ENCODE assay signal across 24 cellular contexts in genomic region chr16:80407265-80407987, GRCh38.
DNase-seq lines count a peak whose midpoint lies in the region; FAIRE-seq and TF ChIP-seq lines count a peak whose summit lies in the region.
"Had no signal": no experiment of that assay in that cellular context is flagged by ENCODE, and none has a peak within 500 bp of the region (broad histone marks: within the 10 kb centered on the region; RNA-seq: fewer than 3 reads in every experiment).

No MANE protein-coding gene starts in this region.

- H3K4me3 ChIP-seq in GM23248, result no peak overlapping the region
- H3K4me3 ChIP-seq: A549, SK-N-MC had no signal

- peaks cover 31% of the 10 kb centered on the region for H3K4me1 Mint-ChIP-seq in nephron progenitor cell
- no peaks in the 10 kb centered on the region for H3K4me1 Mint-ChIP-seq in activated T-helper 2 cell treated with anti-CD3 and anti-CD28 coated beads, Interferon-gamma antibody, Interleukin-2, Interleukin-4, amounts not matched to agents 10 μg/mL and 5 μg/mL and 100 μg/mL, durations not matched to agents 14 hours and 24 hours and 36 hours (ENCODE audit: low read depth)

- no peaks in the 10 kb centered on the region for H3K36me3 ChIP-seq in GM23248 (ENCODE audit: low read depth)

- no peak overlapping the region for H3K27ac Mint-ChIP-seq in nephron progenitor cell
- H3K27ac Mint-ChIP-seq in activated T-helper 2 cell treated with anti-CD3 and anti-CD28 coated beads, Interferon-gamma antibody, Interleukin-2, Interleukin-4, amounts not matched to agents 10 μg/mL and 5 μg/mL and 100 μg/mL, durations not matched to agents 14 hours and 24 hours and 36 hours, result no peak overlapping the region
- H3K27ac Mint-ChIP-seq: CD4-positive, alpha-beta T cell had no signal

- peaks cover 4% of the 10 kb centered on the region; the same call in 1 of the 2 replicates for H3K27me3 ChIP-seq in GM23248 (replicated peaks; ENCODE audit: insufficient read depth)

- no peak overlapping the region for H3K9ac ChIP-seq in GM23248

- H3K4me3 Mint-ChIP-seq in nephron progenitor cell, result no peak overlapping the region
- no peak overlapping the region for H3K4me3 Mint-ChIP-seq in activated T-helper 2 cell treated with anti-CD3 and anti-CD28 coated beads, Interferon-gamma antibody, Interleukin-2, Interleukin-4, amounts not matched to agents 10 μg/mL and 5 μg/mL and 100 μg/mL, durations not matched to agents 14 hours and 24 hours and 36 hours (ENCODE audit: low read depth)
- H3K4me3 Mint-ChIP-seq: CD4-positive, alpha-beta T cell had no signal

- intact Hi-C loops in activated T-helper 2 cell treated with anti-CD3 and anti-CD28 coated beads, Interferon-gamma antibody, Interleukin-2, Interleukin-4, amounts not matched to agents 10 μg/mL and 5 μg/mL and 100 μg/mL, durations not matched to agents 14 hours and 24 hours and 36 hours (cut with micrococcal nuclease), result no loop called here

- H3K27ac ChIP-seq in GM23248, result no peak overlapping the region
- H3K27ac ChIP-seq: A549, SK-N-MC had no signal

- peak; percentile 92 for FAIRE-seq in RCC 7860 (lab: Jason Lieb, UNC)
- FAIRE-seq: A549, GM12892, GM18507, H1 had no signal

- H3K4me1 ChIP-seq in GM23248 (ENCODE audit: insufficient read depth), result no peaks in the 10 kb centered on the region
- H3K4me1 ChIP-seq: A549 had no signal

- peak; percentile 17 for DNase-seq in COLO668 (lab: John Stamatoyannopoulos, UW; ENCODE audit: unreplicated experiment)
- DNase-seq in RCC 7860 (ENCODE audit: low spot score), result peak; percentile 11
- DNase-seq in left kidney (ENCODE audit: low read depth, low spot score), result peak; percentile 92
- peak; percentile 10 for DNase-seq in nephron progenitor cell
- DNase-seq in activated T-cell treated with anti-CD3 and anti-CD28 coated beads, Interleukin-2, amount 50 U/mL, for 48 hours, result no peak
- no peak for DNase-seq in activated T-helper 2 cell treated with anti-CD3 and anti-CD28 coated beads, Interferon-gamma antibody, Interleukin-2, Interleukin-4, amounts not matched to agents 10 μg/mL and 5 μg/mL and 100 μg/mL, durations not matched to agents 14 hours and 24 hours and 36 hours (ENCODE audit: low spot score)
- no peak for DNase-seq in GM23248
- no peak for DNase-seq in activated effector memory CD4-positive, alpha-beta T cell treated with Interleukin-2 at 50 U/mL for 16 hours
- DNase-seq: Calu3; CD4-positive, alpha-beta T cell; DMS53; EL; KG1; MV-4-11; NCI-H1436 treated with DMSO at 0.1 percent for 48 hours; NCI-H2029; NCI-H345; NCI-H774; SHP77 had no signal

- H2AFZ ChIP-seq in GM23248, result no peak overlapping the region

- peaks cover 60% of the 10 kb centered on the region for H3K27me3 Mint-ChIP-seq in nephron progenitor cell (ENCODE audit: low read depth, poor library complexity)
- H3K27me3 Mint-ChIP-seq in activated T-helper 2 cell treated with anti-CD3 and anti-CD28 coated beads, Interferon-gamma antibody, Interleukin-2, Interleukin-4, amounts not matched to agents 10 μg/mL and 5 μg/mL and 100 μg/mL, durations not matched to agents 14 hours and 24 hours and 36 hours (ENCODE audit: low read depth), result peaks cover 5% of the 10 kb centered on the region

- H3K9me3 Mint-ChIP-seq in nephron progenitor cell, result peaks cover 6% of the 10 kb centered on the region
- no peaks in the 10 kb centered on the region for H3K9me3 Mint-ChIP-seq in activated T-helper 2 cell treated with anti-CD3 and anti-CD28 coated beads, Interferon-gamma antibody, Interleukin-2, Interleukin-4, amounts not matched to agents 10 μg/mL and 5 μg/mL and 100 μg/mL, durations not matched to agents 14 hours and 24 hours and 36 hours
- H3K9me3 Mint-ChIP-seq: CD4-positive, alpha-beta T cell had no signal

- no peaks in the 10 kb centered on the region for H3F3A ChIP-seq in GM23248 (ENCODE audit: insufficient read depth)

- in situ Hi-C loops in GM23248 (cut with MboI), result no loop called here

- no peaks in the 10 kb centered on the region for H4K20me1 ChIP-seq in GM23248 (ENCODE audit: insufficient read depth)

- no peaks in the 10 kb centered on the region for H3K9me3 ChIP-seq in GM23248 (ENCODE audit: low read depth)
- H3K9me3 ChIP-seq: A549 had no signal

- no peaks in the 10 kb centered on the region for H3K79me2 ChIP-seq in GM23248 (ENCODE audit: insufficient read depth)

- no peak overlapping the region for H3K4me2 ChIP-seq in GM23248 (ENCODE audit: unreplicated experiment)
- H3K4me2 ChIP-seq: A549 had no signal

- TF ChIP-seq CTCF in nephron progenitor cell (IDR thresholded peaks at IDR 0.05), result no peak

- no peaks in the 10 kb centered on the region for H3K36me3 Mint-ChIP-seq in nephron progenitor cell (ENCODE audit: low read depth)
- H3K36me3 Mint-ChIP-seq in activated T-helper 2 cell treated with anti-CD3 and anti-CD28 coated beads, Interferon-gamma antibody, Interleukin-2, Interleukin-4, amounts not matched to agents 10 μg/mL and 5 μg/mL and 100 μg/mL, durations not matched to agents 14 hours and 24 hours and 36 hours (ENCODE audit: low read depth), result no peaks in the 10 kb centered on the region

- 46 to 56% methylated on average over 3 of the region's 3 CpGs for WGBS in GM23248 (ENCODE audit: low coverage in 1 of 2, low lambda C conversion rate in 2 of 2, missing lambda C conversion rate in 2 of 2), 2 experiments

- no peaks in the 10 kb centered on the region for H3K9me2 ChIP-seq in GM23248 (ENCODE audit: insufficient read depth)

Comparison
In these comparisons a context has a peak if more than half of its experiments do, and no peak if none do; other contexts are left out.
1. DNase-seq: peak in COLO668 (single experiment), RCC 7860 (single experiment), left kidney (single experiment) and nephron progenitor cell (single experiment); none in activated T-cell treated with anti-CD3 and anti-CD28 coated beads, Interleukin-2, amount 50 U/mL, for 48 hours (0 of 2), activated T-helper 2 cell treated with anti-CD3 and anti-CD28 coated beads, Interferon-gamma antibody, Interleukin-2, Interleukin-4, amounts not matched to agents 10 μg/mL and 5 μg/mL and 100 μg/mL, durations not matched to agents 14 hours and 24 hours and 36 hours (single experiment), GM23248 (single experiment) and activated effector memory CD4-positive, alpha-beta T cell treated with Interleukin-2 at 50 U/mL for 16 hours (single experiment).